ENCODE assay signal across 14 cellular contexts in the genomic region with DNA sequence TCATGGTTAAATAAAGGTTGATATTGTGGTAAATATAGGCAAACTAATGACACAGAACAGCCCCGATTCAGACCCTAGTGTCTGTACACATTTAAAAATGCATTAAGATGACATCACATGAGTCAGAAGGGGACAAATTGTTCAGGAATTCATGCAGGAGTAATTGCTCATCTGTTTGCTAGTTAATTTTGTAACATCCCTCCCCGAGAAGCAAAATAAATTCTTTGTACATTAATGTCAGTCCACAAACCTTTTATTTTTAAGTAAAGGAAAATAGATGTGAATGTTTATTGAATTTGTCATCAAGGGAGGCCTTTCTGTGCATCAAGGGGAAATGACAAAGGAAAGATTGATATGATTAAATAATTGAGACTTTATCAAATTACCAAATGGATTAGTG.
DNase-seq lines count a peak whose midpoint lies in the region; ATAC-seq, FAIRE-seq and TF ChIP-seq lines count a peak whose summit lies in the region.
"Had no signal": no experiment of that assay in that cellular context is flagged by ENCODE, and none has a peak within 500 bp of the region (broad histone marks: within the 10 kb centered on the region; RNA-seq: fewer than 3 reads in every experiment).

No MANE protein-coding gene starts in this region.

- peak overlapping the region; percentile 14 for H2AK5ac ChIP-seq in IMR-90 (ENCODE audit: low read depth, low read length)

- peak overlapping the region; percentile 93 for H3K4ac ChIP-seq in IMR-90 (ENCODE audit: low read depth, low read length)

- TF ChIP-seq CTCF in AG09319 (IDR thresholded peaks at IDR 0.05; ENCODE audit: low read depth, low read length) (no peak), IMR-90 (conservative IDR thresholded peaks at IDR 0.05; ENCODE audit: low read depth, low read length) (no peak), mammary epithelial cell (conservative IDR thresholded peaks at IDR 0.05 in 1 of 2, IDR thresholded peaks at IDR 0.05 in 1 of 2; ENCODE audit: extremely low read depth in 1 of 2, insufficient read depth in 1 of 2, low read depth in 1 of 2, low read length in 2 of 2) (no peak), keratinocyte (optimal IDR thresholded peaks at IDR 0.05 in 1 of 3, IDR thresholded peaks at IDR 0.05 in 1 of 3, conservative IDR thresholded peaks at IDR 0.05 in 1 of 3; ENCODE audit: extremely low read depth in 1 of 3, insufficient read depth in 2 of 3, low read length in 3 of 3) (no peak)

- peak overlapping the region; percentile 79 for H2BK120ac ChIP-seq in IMR-90 (ENCODE audit: low read depth, low read length)

- no peak overlapping the region for H3K27ac Mint-ChIP-seq in activated CD8-positive, alpha-beta memory T cell treated with anti-CD3 and anti-CD28 coated beads, Interleukin-2, amount 10 ng/mL, durations not matched to agents 7 days and 5 days
- H3K27ac Mint-ChIP-seq: neural progenitor cell had no signal

- DNase-seq in AG09319 (ENCODE audit: extremely low read depth, low read depth) (peak; percentile 15), IMR-90 (peak; percentile 93), mammary epithelial cell (peak; percentile 83), keratinocyte (ENCODE audit: low read depth, low spot score) (peak; percentile 76), NCI-H345 treated with DMSO at 0.1 percent for 48 hours (lab: John Stamatoyannopoulos, UW; ENCODE audit: unreplicated experiment) (no peak), posterior cingulate gyrus (no peak)
- no peak for DNase-seq in activated CD8-positive, alpha-beta memory T cell treated with anti-CD3 and anti-CD28 coated beads, Interleukin-2, amount 10 ng/mL, durations not matched to agents 7 days and 5 days
- DNase-seq: left ventricle myocardium superior, NCI-H2171, OCI-M1 had no signal

- ATAC-seq in IMR-90 (ENCODE audit: low read depth) (peak; percentile 60), GM18858 (IDR thresholded peaks at IDR 0.05; ENCODE audit: unreplicated experiment) (no peak)
- no peak for ATAC-seq in activated CD8-positive, alpha-beta memory T cell treated with anti-CD3 and anti-CD28 coated beads, Interleukin-2, amount 10 ng/mL, durations not matched to agents 7 days and 5 days
- ATAC-seq: left ventricle myocardium superior had no signal

- H3K18ac ChIP-seq in IMR-90 (ENCODE audit: low read depth, low read length), result peak overlapping the region; percentile 78; the same call in 1 of the 2 replicates

- H2AK9ac ChIP-seq in IMR-90 (replicated peaks; ENCODE audit: low read depth, low read length, poor library complexity), result no peak overlapping the region

- H4K5ac ChIP-seq in IMR-90 (ENCODE audit: low read depth, low read length), result peak overlapping the region; percentile 66; the same call in 1 of the 2 replicates

- H4K8ac ChIP-seq in IMR-90 (ENCODE audit: low read depth in 2 of 2, low read length in 2 of 2), result peak overlapping the region; percentile 53 to 76; a peak in 3 of 4 replicates

- H3K4me2 ChIP-seq in IMR-90 (ENCODE audit: low read depth, low read length) (peak overlapping the region; percentile 31; the same call in 1 of the 2 replicates), mammary epithelial cell (ENCODE audit: insufficient read depth, low read depth, low read length) (peak overlapping the region; percentile 20), keratinocyte (ENCODE audit: control insufficient read depth, extremely low read depth, insufficient read depth, low read depth, low read length) (peak overlapping the region; percentile 48)
- H3K4me2 ChIP-seq: neural progenitor cell had no signal

- intact Hi-C loops in IMR-90 (cut with micrococcal nuclease), result loop anchor here (2.0 kb wide), 1 partner anchor 69 kb away; a partner anchor contains a TSS
- intact Hi-C loops in mammary epithelial cell (cut with micrococcal nuclease), result loop anchor here (10.0 kb wide), 1 partner anchor 337 kb away; no protein-coding TSS in a partner anchor
- intact Hi-C loops in posterior cingulate gyrus (cut with DNase I), result no loop called here

- no peak overlapping the region for H3K4me3 Mint-ChIP-seq in activated CD8-positive, alpha-beta memory T cell treated with anti-CD3 and anti-CD28 coated beads, Interleukin-2, amount 10 ng/mL, durations not matched to agents 7 days and 5 days
- H3K4me3 Mint-ChIP-seq: neural progenitor cell had no signal

- H2BK5ac ChIP-seq in IMR-90 (ENCODE audit: low read depth, low read length, poor library complexity, severe bottlenecking), result peak overlapping the region; percentile 89

- no CpG with 5 or more reads among the region's 2 CpGs for WGBS in IMR-90 (ENCODE audit: extremely low coverage in 2 of 2, insufficient read length in 1 of 2), 2 experiments
- 3% methylated on average over 2 of the region's 2 CpGs for WGBS in mammary epithelial cell (ENCODE audit: low coverage, missing lambda C conversion rate)

- H3K14ac ChIP-seq in IMR-90 (replicated peaks; ENCODE audit: low read depth, low read length), result 0 out of 2 replicates have a peak overlapping the region, but pooled peaks have one; percentile 82

- no peak overlapping the region for H3K56ac ChIP-seq in IMR-90 (ENCODE audit: extremely low read depth, insufficient read depth, low read length)

- peak overlapping the region; percentile 23; the same call in 1 of the 2 replicates for H3K27ac ChIP-seq in IMR-90 (ENCODE audit: insufficient read depth, low read length)
- peak overlapping the region; percentile 71 for H3K27ac ChIP-seq in mammary epithelial cell (ENCODE audit: insufficient read depth, low read depth, low read length)
- H3K27ac ChIP-seq in keratinocyte (ENCODE audit: control insufficient read depth, insufficient read depth, low read length), result peak overlapping the region; percentile 76
- H3K27ac ChIP-seq: ascending aorta, esophagus muscularis mucosa, neural progenitor cell had no signal

- H3K79me1 ChIP-seq in IMR-90 (ENCODE audit: low read depth in 1 of 2, low read length in 2 of 2), result peaks cover 20 to 82% of the 10 kb centered on the region in 2 experiments

- in situ Hi-C loops in IMR-90 (cut with MboI; ENCODE audit: low sequenced_read_pairs), result no loop called here
- in situ Hi-C loops in mammary epithelial cell (cut with MboI; ENCODE audit: low sequenced_read_pairs in 2 of 2), result loop anchor here in 1 of 2 donors (10.0 kb wide), 1 partner anchor 67 kb away; a partner anchor contains a TSS

- no peak overlapping the region for H2AFZ ChIP-seq in IMR-90 (replicated peaks; ENCODE audit: low read length, poor library complexity)
- H2AFZ ChIP-seq in mammary epithelial cell (ENCODE audit: low read depth, low read length), result no peak overlapping the region
- H2AFZ ChIP-seq in keratinocyte (ENCODE audit: control insufficient read depth, low read length), result no peak overlapping the region
- H2AFZ ChIP-seq: neural progenitor cell had no signal

- TF ChIP-seq RAD21 in IMR-90 (IDR thresholded peaks at IDR 0.05; ENCODE audit: low read length), result no peak

- POLR2A ChIA-PET in IMR-90 (lab: Charles Lee; ENCODE audit: unreplicated experiment), result no interaction called here

- H3K36me3 ChIP-seq in IMR-90 (ENCODE audit: control insufficient read depth, insufficient read depth, low read length) (peaks cover 10% of the 10 kb centered on the region), mammary epithelial cell (ENCODE audit: insufficient read depth, low read length) (no peaks in the 10 kb centered on the region), keratinocyte (ENCODE audit: control insufficient read depth in 2 of 2, extremely low read depth in 1 of 2, insufficient read depth in 2 of 2, low read length in 2 of 2) (peaks cover 0 to 2% of the 10 kb centered on the region in 2 experiments)
- H3K36me3 ChIP-seq: ascending aorta, esophagus muscularis mucosa, neural progenitor cell had no signal

- peaks cover 54% of the 10 kb centered on the region for H3K9me1 ChIP-seq in IMR-90 (ENCODE audit: insufficient read depth, low read length)
- peaks cover 6% of the 10 kb centered on the region for H3K9me1 ChIP-seq in keratinocyte (ENCODE audit: control insufficient read depth, extremely low read depth, insufficient read depth, low read length)

- no peak overlapping the region for H3K4me3 ChIP-seq in IMR-90 (ENCODE audit: insufficient read depth, low read depth, low read length)
- H3K4me3 ChIP-seq in mammary epithelial cell (replicated peaks in 1 of 3; ENCODE audit: insufficient read depth in 1 of 3, low read depth in 2 of 3, low read length in 3 of 3), result no peak overlapping the region
- no peak overlapping the region for H3K4me3 ChIP-seq in keratinocyte (ENCODE audit: control insufficient read depth in 2 of 3, extremely low read depth in 1 of 3, insufficient read depth in 2 of 3, low read depth in 1 of 3, low read length in 3 of 3)
- H3K4me3 ChIP-seq: ascending aorta, esophagus muscularis mucosa, neural progenitor cell had no signal

- CTCF ChIA-PET in IMR-90 (lab: Yijun Ruan, JAX) (no interaction called here), mammary epithelial cell (lab: Charles Lee; ENCODE audit: low non-redundant PET) (no interaction called here)
- CTCF ChIA-PET in activated CD8-positive, alpha-beta memory T cell treated with anti-CD3 and anti-CD28 coated beads, Interleukin-2, amount 10 ng/mL, durations not matched to agents 7 days and 5 days (lab: Charles Lee), result no interaction called here

- H3K9me3 Mint-ChIP-seq in activated CD8-positive, alpha-beta memory T cell treated with anti-CD3 and anti-CD28 coated beads, Interleukin-2, amount 10 ng/mL, durations not matched to agents 7 days and 5 days (ENCODE audit: low read depth), result peaks cover 3% of the 10 kb centered on the region

- H3K23ac ChIP-seq in IMR-90 (ENCODE audit: low read depth, low read length), result peak overlapping the region; percentile 15; the same call in 1 of the 2 replicates

- H3K9me3 ChIP-seq in IMR-90 (ENCODE audit: control insufficient read depth, insufficient read depth, low read length), result no peaks in the 10 kb centered on the region
- no peaks in the 10 kb centered on the region for H3K9me3 ChIP-seq in mammary epithelial cell (replicated peaks; ENCODE audit: insufficient read depth, low read length)
- no peaks in the 10 kb centered on the region for H3K9me3 ChIP-seq in keratinocyte (ENCODE audit: control insufficient read depth, low read depth, low read length)
- H3K9me3 ChIP-seq: ascending aorta, esophagus muscularis mucosa had no signal

- no peak overlapping the region for H2BK15ac ChIP-seq in IMR-90 (ENCODE audit: low read depth, low read length)

- H2BK20ac ChIP-seq in IMR-90 (ENCODE audit: low read depth, low read length), result peak overlapping the region; percentile 30; the same call in 1 of the 2 replicates

- peak overlapping the region; percentile 88 for H4K91ac ChIP-seq in IMR-90 (ENCODE audit: insufficient read depth, low read depth, low read length)

- H3K36me3 Mint-ChIP-seq in activated CD8-positive, alpha-beta memory T cell treated with anti-CD3 and anti-CD28 coated beads, Interleukin-2, amount 10 ng/mL, durations not matched to agents 7 days and 5 days, result no peaks in the 10 kb centered on the region

- FAIRE-seq in keratinocyte (lab: Jason Lieb, UNC), result peak; percentile 63

- TF ChIP-seq POLR2A in IMR-90 (IDR thresholded peaks at IDR 0.05; ENCODE audit: low read depth, low read length), result no peak

- no peak overlapping the region for H3K9ac ChIP-seq in IMR-90 (ENCODE audit: low read depth, low read length)
- no peak overlapping the region for H3K9ac ChIP-seq in mammary epithelial cell (ENCODE audit: insufficient read depth, low read length)
- no peak overlapping the region for H3K9ac ChIP-seq in keratinocyte (ENCODE audit: control insufficient read depth, extremely low read depth, insufficient read depth, low read length)
- H3K9ac ChIP-seq: neural progenitor cell had no signal

- no peaks in the 10 kb centered on the region for H3K4me1 Mint-ChIP-seq in activated CD8-positive, alpha-beta memory T cell treated with anti-CD3 and anti-CD28 coated beads, Interleukin-2, amount 10 ng/mL, durations not matched to agents 7 days and 5 days

- H3K27me3 Mint-ChIP-seq in activated CD8-positive, alpha-beta memory T cell treated with anti-CD3 and anti-CD28 coated beads, Interleukin-2, amount 10 ng/mL, durations not matched to agents 7 days and 5 days, result no peaks in the 10 kb centered on the region

- H3K27me3 ChIP-seq in IMR-90 (ENCODE audit: control insufficient read depth, insufficient read depth, low read length) (no peaks in the 10 kb centered on the region), mammary epithelial cell (ENCODE audit: insufficient read depth, low read length) (no peaks in the 10 kb centered on the region), keratinocyte (ENCODE audit: control insufficient read depth, extremely low read depth, insufficient read depth, low read length) (no peaks in the 10 kb centered on the region)
- H3K27me3 ChIP-seq: ascending aorta, esophagus muscularis mucosa, neural progenitor cell had no signal

- H3K79me2 ChIP-seq in mammary epithelial cell (ENCODE audit: insufficient read depth, low read length) (peaks cover 66% of the 10 kb centered on the region), keratinocyte (ENCODE audit: control insufficient read depth, insufficient read depth, low read length) (peaks cover 37% of the 10 kb centered on the region)

- BruUV-seq in IMR-90 (replicated peaks; lab: Mats Ljungman, UMichigan) (no TSS peak), mammary epithelial cell (replicated peaks; lab: Mats Ljungman, UMichigan) (no TSS peak)

- dilution Hi-C loops in IMR-90 (cut with HindIII; ENCODE audit: low sequenced_read_pairs, unreplicated experiment) (no loop called here), mammary epithelial cell (cut with HindIII; ENCODE audit: low sequenced_read_pairs) (no loop called here), keratinocyte (cut with MboI; ENCODE audit: extremely low pct_ligation_motif_present, low sequenced_read_pairs) (no loop called here)

- H3K4me1 ChIP-seq in IMR-90 (ENCODE audit: control insufficient read depth, insufficient read depth, low read length) (peaks cover 49% of the 10 kb centered on the region), mammary epithelial cell (ENCODE audit: insufficient read depth, low read length) (peaks cover 59% of the 10 kb centered on the region), keratinocyte (ENCODE audit: control insufficient read depth, extremely low read depth, insufficient read depth, low read length) (peaks cover 60% of the 10 kb centered on the region)

- H4K20me1 ChIP-seq in IMR-90 (ENCODE audit: insufficient read depth, low read length), result peaks cover 81% of the 10 kb centered on the region
- H4K20me1 ChIP-seq in mammary epithelial cell (ENCODE audit: insufficient read depth, low read length), result no peaks in the 10 kb centered on the region
- no peaks in the 10 kb centered on the region for H4K20me1 ChIP-seq in keratinocyte (ENCODE audit: control insufficient read depth, extremely low read depth, insufficient read depth, low read length)

Comparison
In these comparisons a context has a peak if more than half of its experiments do, and no peak if none do; other contexts are left out.
1. DNase-seq: peak in AG09319 (single experiment), IMR-90 (single experiment), mammary epithelial cell (single experiment) and keratinocyte (single experiment); none in NCI-H345 treated with DMSO at 0.1 percent for 48 hours (single experiment), activated CD8-positive, alpha-beta memory T cell treated with anti-CD3 and anti-CD28 coated beads, Interleukin-2, amount 10 ng/mL, durations not matched to agents 7 days and 5 days (single experiment) and posterior cingulate gyrus (0 of 10).
2. H3K27ac ChIP-seq: peak in every context shown above with its lines; median percentile 76 in keratinocyte; 71 in mammary epithelial cell; 23 in IMR-90.
3. Peak in every context shown above with its lines, with median percentiles within 50 percentile points of each other: H3K4me2 ChIP-seq.